ENCODE assay signal across 8 cellular contexts in the genomic region with DNA sequence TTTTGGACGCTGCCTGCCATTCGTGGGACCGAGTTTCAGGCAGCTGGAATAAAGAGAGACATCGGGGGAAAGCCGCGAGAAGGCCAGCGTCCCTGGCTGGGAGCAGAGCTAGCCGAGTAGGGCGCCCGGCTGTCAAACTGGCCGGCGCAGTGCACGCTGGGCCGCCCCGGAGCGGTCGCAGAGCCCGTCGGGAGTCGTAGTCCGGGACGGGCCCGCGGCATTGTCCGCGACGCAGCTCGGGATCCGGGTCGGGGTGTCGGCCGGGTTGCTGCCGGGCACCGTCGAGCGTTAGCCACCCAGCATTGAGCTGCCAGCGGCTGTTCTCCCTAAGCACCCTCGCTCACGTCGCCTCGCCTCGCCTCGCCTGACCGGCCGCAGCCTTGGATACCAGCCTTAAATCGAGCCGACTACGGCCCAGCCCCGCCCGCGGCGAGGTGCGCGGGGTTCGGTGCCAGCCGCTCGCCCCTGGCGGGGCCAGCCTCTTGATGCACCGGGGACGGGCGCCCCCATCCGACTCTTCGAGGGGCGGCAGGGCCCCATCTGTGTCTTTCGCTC. TPM values are rescaled to one million over a fixed set of nuclear protein-coding genes. Genes with fewer than 3 reads are reported as not detected.
DNase-seq lines count a peak whose midpoint lies in the region; ATAC-seq, FAIRE-seq and TF ChIP-seq lines count a peak whose summit lies in the region.
"Not testable (repeated sequence)": the region's sequence is repeated elsewhere in the genome, so short reads cannot be mapped to it uniquely, and the experiment has no call there.

No MANE protein-coding gene starts in this region.

- not testable (repeated sequence) for H3K9me3 ChIP-seq in A673 (ENCODE audit: low read depth, low read length, poor library complexity, severe bottlenecking); small intestine (ENCODE audit: control insufficient read depth, low read depth)

- 0% methylated on average over 48 to 61 of the region's 65 CpGs for WGBS in small intestine, 3 donors

- BruUV-seq in A673 (replicated peaks; lab: Mats Ljungman, UMichigan), result TSS peak; percentile 56

- TF ChIP-seq CTCF in A673 (conservative IDR thresholded peaks at IDR 0.05; ENCODE audit: low read depth, low read length) (peak; percentile 38; the same call in 1 of the 2 replicates), WTC11 (IDR thresholded peaks at IDR 0.05) (peak; percentile 41; the same call in 1 of the 2 replicates)

- not testable (repeated sequence) for H3K36me3 ChIP-seq in A673 (ENCODE audit: insufficient read depth, low read length, poor library complexity, severe bottlenecking); small intestine (ENCODE audit: control insufficient read depth in 2 of 2, insufficient read depth in 2 of 2, low read length in 2 of 2)

- peak overlapping the region; percentile 67 for H3K4me3 Mint-ChIP-seq in WTC11

- not testable (repeated sequence) for FAIRE-seq in small intestine (lab: Jason Lieb, UNC)

- H3K27me3 Mint-ChIP-seq in WTC11 (ENCODE audit: low read depth), result not testable (repeated sequence)

- H3K4me3 ChIP-seq in A673 (ENCODE audit: low read depth, low read length, poor library complexity, severe bottlenecking) (peak overlapping the region; percentile 61), small intestine (ENCODE audit: low read depth in 1 of 2, low read length in 2 of 2) (peak overlapping the region in 1 of 2 donors; percentile 50)

- ATAC-seq in GM18867 (IDR thresholded peaks at IDR 0.05; ENCODE audit: unreplicated experiment) (peak; percentile 77), HG03095 (IDR thresholded peaks at IDR 0.05; ENCODE audit: unreplicated experiment) (peak; percentile 77), WTC11 (peak; percentile 75)

- POLR2A ChIA-PET in A673 (lab: Charles Lee; ENCODE audit: low non-redundant PET), result not testable (repeated sequence)
- POLR2A ChIA-PET in WTC11 (lab: Charles Lee), result interaction anchor here (0.7 kb wide), 1 partner anchor 476 kb away, joined by 5 read pairs; the partner anchor contains the start of gene ATAD1

- DNase-seq in A673 (ENCODE audit: low spot score) (peak; percentile 89), NCI-H2171 treated with DMSO at 0.1 percent for 48 hours (lab: John Stamatoyannopoulos, UW) (peak; percentile 54), WTC11 (ENCODE audit: low spot score) (peak; percentile 89), brain pericyte (ENCODE audit: low read depth, low spot score) (peak; percentile 20), iris pigment epithelial cell (ENCODE audit: low read depth) (peak; percentile 73), small intestine (peak; percentile 69)

- peak overlapping the region; percentile 65 for H3K27ac ChIP-seq in A673 (ENCODE audit: low read depth, low read length, poor library complexity, severe bottlenecking)
- peak overlapping the region; percentile 52 to 80 for H3K27ac ChIP-seq in small intestine (ENCODE audit: low read depth in 1 of 2, low read length in 1 of 2)

- CTCF ChIA-PET in A673 (lab: Charles Lee), result not testable (repeated sequence)
- CTCF ChIA-PET in WTC11 (lab: Charles Lee), result interaction anchor here (0.7 kb wide), 1 partner anchor 1881 kb away, joined by 3 read pairs; no protein-coding TSS in a partner anchor

- intact Hi-C loops in A673 (cut with micrococcal nuclease; ENCODE audit: unreplicated experiment), result not testable (repeated sequence)

- not testable (repeated sequence) for H3K27ac Mint-ChIP-seq in WTC11

- not testable (repeated sequence) for H3K27me3 ChIP-seq in A673 (replicated peaks; ENCODE audit: insufficient read depth, low read depth, low read length, poor library complexity); small intestine (ENCODE audit: control insufficient read depth in 2 of 2, insufficient read depth in 2 of 2, low read length in 2 of 2)

- not testable (repeated sequence) for H3K4me1 Mint-ChIP-seq in WTC11

- not testable (repeated sequence) for H3K4me1 ChIP-seq in A673 (ENCODE audit: insufficient read depth, low read length, poor library complexity, severe bottlenecking); small intestine (ENCODE audit: control insufficient read depth in 2 of 2, insufficient read depth in 1 of 2, low read depth in 1 of 2, low read length in 1 of 2)

- not testable (repeated sequence) for H3K36me3 Mint-ChIP-seq in WTC11

- H3K9me3 Mint-ChIP-seq in WTC11, result not testable (repeated sequence)

TF ChIP-seq in WTC11, 78 proteins besides CTCF, POLR2A, EP300 and RAD21:
- TF ChIP-seq SP1 (CRISPR knock-in tag; conservative IDR thresholded peaks at IDR 0.05) (0 out of 2 replicates have a peak, but pooled peaks have one; percentile 32), USF1 (CRISPR knock-in tag; IDR thresholded peaks at IDR 0.05) (peak; percentile 81), MAX (CRISPR knock-in tag; IDR thresholded peaks at IDR 0.05) (peak; percentile 6; the same call in 1 of the 2 replicates), USF2 (CRISPR knock-in tag; IDR thresholded peaks at IDR 0.05) (peak; percentile 80)
- TF ChIP-seq, protein P1, sequence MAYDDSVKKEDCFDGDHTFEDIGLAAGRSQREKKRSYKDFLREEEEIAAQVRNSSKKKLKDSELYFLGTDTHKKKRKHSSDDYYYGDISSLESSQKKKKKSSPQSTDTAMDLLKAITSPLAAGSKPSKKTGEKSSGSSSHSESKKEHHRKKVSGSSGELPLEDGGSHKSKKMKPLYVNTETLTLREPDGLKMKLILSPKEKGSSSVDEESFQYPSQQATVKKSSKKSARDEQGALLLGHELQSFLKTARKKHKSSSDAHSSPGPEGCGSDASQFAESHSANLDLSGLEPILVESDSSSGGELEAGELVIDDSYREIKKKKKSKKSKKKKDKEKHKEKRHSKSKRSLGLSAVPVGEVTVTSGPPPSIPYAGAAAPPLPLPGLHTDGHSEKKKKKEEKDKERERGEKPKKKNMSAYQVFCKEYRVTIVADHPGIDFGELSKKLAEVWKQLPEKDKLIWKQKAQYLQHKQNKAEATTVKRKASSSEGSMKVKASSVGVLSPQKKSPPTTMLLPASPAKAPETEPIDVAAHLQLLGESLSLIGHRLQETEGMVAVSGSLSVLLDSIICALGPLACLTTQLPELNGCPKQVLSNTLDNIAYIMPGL (CRISPR knock-in tag; IDR thresholded peaks at IDR 0.05), result peak; percentile 60

RNA-seq across cellular contexts. Expression of gene NUTM2D, which starts 14.8 kb away (rescaled TPM):
- total RNA-seq in A673 (2021) (1.3 and 1.7 TPM in 2 replicates), WTC11 (2021) (1.0 to 1.6 TPM (median 1.2 TPM) in 3 replicates)
- 1 to 10 TPM; 2.0 to 2.7 (median 2.2) TPM for polyA plus RNA-seq in small intestine

Comparison
In these comparisons a context has a peak if more than half of its experiments do, and no peak if none do; other contexts are left out.
1. DNase-seq: peak in every context shown above with its lines; median percentile 89 in A673; 89 in WTC11; 73 in iris pigment epithelial cell; 69 in small intestine; 54 in NCI-H2171 treated with DMSO at 0.1 percent for 48 hours; 20 in brain pericyte.